In genomic region chr16:87046235-87046634, GRCh38 we compare ENCODE assay signal across 24 cellular contexts.
"Had no signal": no experiment of that assay in that cellular context is flagged by ENCODE, and none has a peak within 500 bp of the region (broad histone marks: within the 10 kb centered on the region; RNA-seq: fewer than 3 reads in every experiment).

No MANE protein-coding gene starts in this region.

- H3K36me3 ChIP-seq: Peyer's patch, SJSA1 had no signal

- H3K27me3 ChIP-seq: Peyer's patch, SJSA1 had no signal

- H3K27ac ChIP-seq: Peyer's patch, RWPE1, SJSA1 had no signal

- H3K9me3 ChIP-seq: Peyer's patch, SJSA1 had no signal

- H3K4me1 ChIP-seq: Peyer's patch had no signal

- H3K4me3 ChIP-seq: Peyer's patch, SJSA1 had no signal

- FAIRE-seq: TTC549 had no signal

- DNase-seq: activated B cell treated with CpG ODN at 0.5 μM for 24 hours; activated CD4-positive, alpha-beta T cell treated with anti-CD3 and anti-CD28 coated beads for 1 hour; activated CD4-positive, alpha-beta T cell treated with anti-CD3 and anti-CD28 coated beads, Interleukin-2, amount 10 ng/mL, durations not matched to agents 24 days and 14 days; activated CD4-positive, alpha-beta T cell treated with anti-CD3 and anti-CD28 coated beads, Interleukin-2, amount 50 U/mL, for 48 hours; activated CD8-positive, alpha-beta memory T cell treated with anti-CD3 and anti-CD28 coated beads, Interleukin-2, amount 10 ng/mL, durations not matched to agents 7 days and 5 days; activated gamma-delta T cell treated with Interleukin-2 at 50 U/mL for 16 hours; activated naive CD4-positive, alpha-beta T cell treated with anti-CD3 and anti-CD28 coated beads, Interleukin-2, amount 10 ng/mL, durations not matched to agents 7 days and 5 days; activated naive CD8-positive, alpha-beta T cell treated with anti-CD3 and anti-CD28 coated beads for 36 hours; activated T-cell treated with anti-CD3 and anti-CD28 coated beads, Interleukin-2, amount 50 U/mL, for 24 hours; anterior cingulate cortex; caudate nucleus; Karpas-422; MM.1S; NCI-H1105 treated with DMSO at 0.1 percent for 48 hours; NCI-H146; NCI-H187 treated with DMSO at 0.1 percent for 48 hours; NCI-H2081 treated with DMSO at 0.1 percent for 48 hours; NCI-H446; NCI-H524; Peyer's patch; Right ventricle myocardium superior had no signal
